23 cellular contexts compared by ENCODE assay signal in genomic region chr3:40248591-40248990, GRCh38.
DNase-seq lines count a peak whose midpoint lies in the region; ATAC-seq and TF ChIP-seq lines count a peak whose summit lies in the region.
"Had no signal": no experiment of that assay in that cellular context is flagged by ENCODE, and none has a peak within 500 bp of the region (broad histone marks: within the 10 kb centered on the region; RNA-seq: fewer than 3 reads in every experiment).

No MANE protein-coding gene starts in this region.

- no peak for TF ChIP-seq POLR2A in heart left ventricle (IDR thresholded peaks at IDR 0.05)

- H3K4me3 ChIP-seq in heart left ventricle (no peak overlapping the region), right atrium auricular region (no peak overlapping the region), right cardiac atrium (ENCODE audit: low read length) (no peak overlapping the region), fibroblast of villous mesenchyme (ENCODE audit: low read depth, low read length) (no peak overlapping the region)
- H3K4me3 ChIP-seq: A549; BLaER1 treated with 17β-estradiol and CSF1 and Interleukin-3, amounts not matched to agents 10 nM and 100 nM; GM12878; GM23338 had no signal

- peak overlapping the region in 7 of 12 donors; percentile 42 to 79 (median 68) for H3K27ac ChIP-seq in heart left ventricle
- peak overlapping the region in 1 of 2 donors; percentile 49 for H3K27ac ChIP-seq in right atrium auricular region
- peak overlapping the region; percentile 23 for H3K27ac ChIP-seq in right cardiac atrium (ENCODE audit: low read length)
- H3K27ac ChIP-seq: A549; BLaER1 treated with 17β-estradiol and CSF1 and Interleukin-3, amounts not matched to agents 10 nM and 100 nM had no signal

- ATAC-seq in heart left ventricle (peak in 2 of 4 donors; percentile 3 to 4), right cardiac atrium (no peak), Right ventricle myocardium inferior (no peak), HG02852 (IDR thresholded peaks at IDR 0.05; ENCODE audit: unreplicated experiment) (no peak), HG02938 (IDR thresholded peaks at IDR 0.05; ENCODE audit: unreplicated experiment) (no peak)
- ATAC-seq: A549, GM12878, GM23338, HCT116 had no signal

- DNase-seq in heart left ventricle = no peak
- DNase-seq in right atrium auricular region (ENCODE audit: low spot score) = no peak
- DNase-seq in right cardiac atrium = no peak
- no peak for DNase-seq in Right ventricle myocardium inferior (ENCODE audit: missing footprints)
- DNase-seq in fibroblast of villous mesenchyme (ENCODE audit: low read depth) = peak; percentile 3
- DNase-seq: 8988T; ACHN; AML-193; BE2C; CD4-positive, alpha-beta T cell; CD8-positive, alpha-beta memory T cell; DMS 273 treated with DMSO at 0.1 percent for 48 hours; DMS79; EL; GDM1; H9 had no signal

- H3K9me3 ChIP-seq in heart left ventricle (no peaks in the 10 kb centered on the region), right atrium auricular region (no peaks in the 10 kb centered on the region), right cardiac atrium (ENCODE audit: control insufficient read depth, low read length) (no peaks in the 10 kb centered on the region)
- H3K9me3 ChIP-seq: A549; BE2C; BLaER1 treated with 17β-estradiol and CSF1 and Interleukin-3, amounts not matched to agents 10 nM and 100 nM had no signal

- H3K4me1 ChIP-seq in heart left ventricle (peaks cover 0 to 27% (median 1%) of the 10 kb centered on the region in 12 donors), right atrium auricular region (no peaks in the 10 kb centered on the region), right cardiac atrium (ENCODE audit: control insufficient read depth, insufficient read depth, low read length) (peaks cover 2% of the 10 kb centered on the region)
- H3K4me1 ChIP-seq: A549; BE2C; BLaER1 treated with 17β-estradiol and CSF1 and Interleukin-3, amounts not matched to agents 10 nM and 100 nM had no signal

- no peaks in the 10 kb centered on the region for H3K27me3 ChIP-seq in heart left ventricle
- no peaks in the 10 kb centered on the region for H3K27me3 ChIP-seq in right atrium auricular region
- no peaks in the 10 kb centered on the region for H3K27me3 ChIP-seq in right cardiac atrium (ENCODE audit: control insufficient read depth, insufficient read depth)
- H3K27me3 ChIP-seq: BE2C; BLaER1 treated with 17β-estradiol and CSF1 and Interleukin-3, amounts not matched to agents 10 nM and 100 nM had no signal

- intact Hi-C loops in heart left ventricle (cut with DNase I) = loop anchor here in 3 of 10 donors (5.0 kb wide), 1 partner anchor 44 kb away; no protein-coding TSS in a partner anchor
- intact Hi-C loops in right cardiac atrium (cut with DNase I) = no loop called here
- intact Hi-C loops in Right ventricle myocardium inferior (cut with DNase I) = loop anchor here (5.0 kb wide), 2 partner anchors 44 to 59 kb away; partner anchors contain the start of gene EIF1B

- TF ChIP-seq CTCF in heart left ventricle (IDR thresholded peaks at IDR 0.05) (no peak), right atrium auricular region (IDR thresholded peaks at IDR 0.05) (no peak), fibroblast of villous mesenchyme (IDR thresholded peaks at IDR 0.05; ENCODE audit: insufficient read depth, low read depth, low read length) (no peak)

- H3K36me3 ChIP-seq in heart left ventricle (no peaks in the 10 kb centered on the region), right atrium auricular region (no peaks in the 10 kb centered on the region)
- H3K36me3 ChIP-seq: BE2C; BLaER1 treated with 17β-estradiol and CSF1 and Interleukin-3, amounts not matched to agents 10 nM and 100 nM had no signal
